Comparison of ENCODE assay signal across 17 cellular contexts in genomic region chr9:131854906-131855504, GRCh38.
DNase-seq lines count a peak whose midpoint lies in the region; FAIRE-seq and TF ChIP-seq lines count a peak whose summit lies in the region.
"Had no signal": no experiment of that assay in that cellular context is flagged by ENCODE, and none has a peak within 500 bp of the region (broad histone marks: within the 10 kb centered on the region; RNA-seq: fewer than 3 reads in every experiment).

No MANE protein-coding gene starts in this region.

- H2BK5ac ChIP-seq in H1 (ENCODE audit: low read depth, low read length): 0 out of 2 replicates have a peak overlapping the region, but pooled peaks have one; percentile 20

- no peaks in the 10 kb centered on the region for H3K27me3 ChIP-seq in H1 (replicated peaks in 1 of 4; ENCODE audit: control insufficient read depth in 3 of 4, extremely low read depth in 1 of 4, insufficient read depth in 3 of 4, low read length in 3 of 4)
- no peaks in the 10 kb centered on the region for H3K27me3 ChIP-seq in hepatocyte
- H3K27me3 ChIP-seq in mammary epithelial cell (ENCODE audit: insufficient read depth, low read length): no peaks in the 10 kb centered on the region
- H3K27me3 ChIP-seq: neutrophil, SJCRH30 had no signal

- H3K9ac ChIP-seq in H1 (replicated peaks in 1 of 4; ENCODE audit: extremely low read depth in 1 of 4, low read depth in 3 of 4, low read length in 3 of 4) (peak overlapping the region in 1 of 4 experiments; percentile 15; a peak in 3 of 7 replicates), mammary epithelial cell (ENCODE audit: insufficient read depth, low read length) (no peak overlapping the region)

- H3K4me2 ChIP-seq in H1 (ENCODE audit: insufficient read depth in 1 of 2, low read depth in 2 of 2, low read length in 2 of 2) (no peak overlapping the region), hepatocyte (no peak overlapping the region), mammary epithelial cell (ENCODE audit: insufficient read depth, low read depth, low read length) (no peak overlapping the region)

- H4K5ac ChIP-seq in H1 (ENCODE audit: insufficient read length, low read depth, low read length): no peak overlapping the region

- no peak for TF ChIP-seq EP300 in H1 (IDR thresholded peaks at IDR 0.05; ENCODE audit: borderline replicate concordance in 1 of 2, low read depth in 2 of 2, low read length in 2 of 2)

- H3K4me3 ChIP-seq in H1 (ENCODE audit: extremely low read depth in 1 of 4, insufficient read depth in 2 of 4, low read depth in 3 of 4, low read length in 4 of 4) (no peak overlapping the region), hepatocyte (no peak overlapping the region), mammary epithelial cell (replicated peaks in 1 of 3; ENCODE audit: insufficient read depth in 1 of 3, low read depth in 2 of 3, low read length in 3 of 3) (no peak overlapping the region)
- H3K4me3 ChIP-seq: SJCRH30, skin epidermis had no signal

- H4K91ac ChIP-seq in H1 (replicated peaks; ENCODE audit: insufficient read length, low read length): no peak overlapping the region

- H3K36me3 ChIP-seq in H1 (ENCODE audit: control insufficient read depth in 2 of 4, insufficient read depth in 4 of 4, low read length in 3 of 4): no peaks in the 10 kb centered on the region
- H3K36me3 ChIP-seq in hepatocyte (replicated peaks; ENCODE audit: insufficient read depth, low read depth): no peaks in the 10 kb centered on the region
- H3K36me3 ChIP-seq in mammary epithelial cell (ENCODE audit: insufficient read depth, low read length): no peaks in the 10 kb centered on the region
- H3K36me3 ChIP-seq: SJCRH30 had no signal

- TF ChIP-seq RAD21 in H1 (IDR thresholded peaks at IDR 0.05 in 1 of 2, conservative IDR thresholded peaks at IDR 0.05 in 1 of 2; ENCODE audit: low read depth in 2 of 2, low read length in 2 of 2): no peak

- no peaks in the 10 kb centered on the region for H4K20me1 ChIP-seq in H1 (replicated peaks in 1 of 2; ENCODE audit: control insufficient read depth in 1 of 2, insufficient read depth in 2 of 2, low read length in 2 of 2)
- no peaks in the 10 kb centered on the region for H4K20me1 ChIP-seq in hepatocyte (ENCODE audit: insufficient read depth, poor library complexity, severe bottlenecking)
- no peaks in the 10 kb centered on the region for H4K20me1 ChIP-seq in mammary epithelial cell (ENCODE audit: insufficient read depth, low read length)

- no peak for TF ChIP-seq POLR2A in H1 (IDR thresholded peaks at IDR 0.05; ENCODE audit: control extremely low read depth in 1 of 2, low read depth in 2 of 2, low read length in 2 of 2)

- no peak overlapping the region for H3K14ac ChIP-seq in H1 (ENCODE audit: insufficient read length)

- in situ Hi-C loops in mammary epithelial cell (cut with MboI; ENCODE audit: low sequenced_read_pairs in 2 of 2): no loop called here

- H3K27ac ChIP-seq in H1 (ENCODE audit: low read depth, low read length) (no peak overlapping the region), hepatocyte (no peak overlapping the region), mammary epithelial cell (ENCODE audit: insufficient read depth, low read depth, low read length) (no peak overlapping the region)
- H3K27ac ChIP-seq: neutrophil, SJCRH30, skin epidermis had no signal

- TF ChIP-seq CTCF in H1 (IDR thresholded peaks at IDR 0.05; ENCODE audit: control extremely low read depth in 1 of 3, insufficient read depth in 1 of 3, low read depth in 1 of 3, low read length in 3 of 3): no peak
- no peak for TF ChIP-seq CTCF in hepatocyte (IDR thresholded peaks at IDR 0.05; ENCODE audit: poor library complexity)
- TF ChIP-seq CTCF in mammary epithelial cell (conservative IDR thresholded peaks at IDR 0.05 in 1 of 2, IDR thresholded peaks at IDR 0.05 in 1 of 2; ENCODE audit: extremely low read depth in 1 of 2, insufficient read depth in 1 of 2, low read depth in 1 of 2, low read length in 2 of 2): no peak
- TF ChIP-seq CTCF in GM10266 (IDR thresholded peaks at IDR 0.05; ENCODE audit: control insufficient read depth, insufficient read depth, low read depth, missing control alignments): no peak

- H2BK120ac ChIP-seq in H1 (replicated peaks; ENCODE audit: low read depth, low read length): no peak overlapping the region

- BruUV-seq in mammary epithelial cell (replicated peaks; lab: Mats Ljungman, UMichigan): no TSS peak

- H4K8ac ChIP-seq in H1 (ENCODE audit: extremely low read depth, insufficient read depth, low read length): no peak overlapping the region

- DNase-seq in NCI-H748 (lab: John Stamatoyannopoulos, UW; ENCODE audit: unreplicated experiment) (peak; percentile 21), NCI-H748 treated with DMSO at 0.1 percent for 48 hours (lab: John Stamatoyannopoulos, UW) (no peak), NCI-H2171 treated with DMSO at 0.1 percent for 48 hours (lab: John Stamatoyannopoulos, UW) (peak; percentile 97), H1 (ENCODE audit: low read depth in 1 of 2, low spot score in 2 of 2) (no peak), retina (peak; percentile 66), hepatocyte (ENCODE audit: low spot score) (no peak), mammary epithelial cell (no peak), GM10266 (ENCODE audit: extremely low spot score) (no peak)
- DNase-seq: activated CD4-positive, alpha-beta memory T cell treated with anti-CD3 and anti-CD28 coated beads, Interleukin-2, amount 10 ng/mL, durations not matched to agents 7 days and 5 days; Caco-2; endodermal cell; hypothalamus; SJCRH30 had no signal

- H2BK12ac ChIP-seq in H1 (ENCODE audit: low read depth, low read length): no peak overlapping the region

- H3K23ac ChIP-seq in H1 (ENCODE audit: insufficient read length): no peak overlapping the region

- POLR2A ChIA-PET in H1 (lab: Charles Lee; ENCODE audit: partially characterized antibody): interaction anchor here (1.3 kb wide), 1 partner anchor 9 kb away, joined by 4 read pairs; no protein-coding TSS in a partner anchor

- intact Hi-C loops in mammary epithelial cell (cut with micrococcal nuclease): no loop called here

- dilution Hi-C loops in mammary epithelial cell (cut with HindIII; ENCODE audit: low sequenced_read_pairs): no loop called here

- H3K23me2 ChIP-seq in H1 (ENCODE audit: low read depth, low read length): no peaks in the 10 kb centered on the region

- no peaks in the 10 kb centered on the region for H3K79me1 ChIP-seq in H1 (ENCODE audit: low read depth, low read length)

- H3K9me3 ChIP-seq in H1 (ENCODE audit: insufficient read depth in 2 of 2, low read depth in 1 of 2, low read length in 1 of 2) (no peaks in the 10 kb centered on the region), hepatocyte (ENCODE audit: low read depth) (no peaks in the 10 kb centered on the region), mammary epithelial cell (replicated peaks; ENCODE audit: insufficient read depth, low read length) (no peaks in the 10 kb centered on the region)
- H3K9me3 ChIP-seq: Caco-2, neutrophil, SJCRH30 had no signal

- 92% methylated on average over 18 of the region's 18 CpGs; no CpG with 5 or more reads in 1 of the 2 experiments for WGBS in H1 (ENCODE audit: extremely low coverage in 1 of 2, insufficient coverage in 1 of 2, insufficient read length in 1 of 2, insufficient replicate concordance in 2 of 2, low coverage in 1 of 2, low lambda C conversion rate in 2 of 2, missing lambda C conversion rate in 1 of 2), 2 experiments
- WGBS in hepatocyte (ENCODE audit: low lambda C conversion rate, missing lambda C conversion rate): 82% methylated on average over 18 of the region's 18 CpGs
- 63% methylated on average over 13 of the region's 18 CpGs for WGBS in mammary epithelial cell (ENCODE audit: low coverage, missing lambda C conversion rate)

- no peak overlapping the region for H3K56ac ChIP-seq in H1 (replicated peaks; ENCODE audit: insufficient read length, low read depth, low read length)

- H3K4me1 ChIP-seq in H1 (replicated peaks in 1 of 4; ENCODE audit: control insufficient read depth in 3 of 4, insufficient read depth in 4 of 4, low read length in 3 of 4): peaks cover 0 to 10% (median 7%) of the 10 kb centered on the region in 4 experiments; a peak in 3 of 7 replicates
- no peaks in the 10 kb centered on the region for H3K4me1 ChIP-seq in hepatocyte (ENCODE audit: insufficient read depth)
- no peaks in the 10 kb centered on the region for H3K4me1 ChIP-seq in mammary epithelial cell (ENCODE audit: insufficient read depth, low read length)
- H3K4me1 ChIP-seq: Caco-2 had no signal

- H3K79me2 ChIP-seq in H1 (ENCODE audit: control insufficient read depth in 1 of 2, insufficient read depth in 2 of 2, low read length in 2 of 2) (no peaks in the 10 kb centered on the region), hepatocyte (no peaks in the 10 kb centered on the region), mammary epithelial cell (ENCODE audit: insufficient read depth, low read length) (no peaks in the 10 kb centered on the region)

- no peak overlapping the region for H2BK20ac ChIP-seq in H1 (ENCODE audit: low read length)

- H2AFZ ChIP-seq in H1 (ENCODE audit: low read length): no peak overlapping the region
- H2AFZ ChIP-seq in hepatocyte: no peak overlapping the region
- no peak overlapping the region for H2AFZ ChIP-seq in mammary epithelial cell (ENCODE audit: low read depth, low read length)

- no peak for FAIRE-seq in H1 (lab: Jason Lieb, UNC)
- FAIRE-seq: A204.1, TTC549 had no signal

- H3K4ac ChIP-seq in H1 (replicated peaks; ENCODE audit: insufficient read length, low read depth, low read length): no peak overlapping the region

- no peak overlapping the region for H2BK15ac ChIP-seq in H1 (ENCODE audit: low read length)

- CTCF ChIA-PET in H1 (lab: Charles Lee; ENCODE audit: partially characterized antibody): interaction anchor here (0.6 to 2.6 kb wide), 14 partner anchors 11 to 404 kb away, joined by 3 to 20 read pairs (median 4); no protein-coding TSS in a partner anchor
- CTCF ChIA-PET in mammary epithelial cell (lab: Charles Lee; ENCODE audit: low non-redundant PET): no interaction called here

- H3K9me2 ChIP-seq in hepatocyte (replicated peaks; ENCODE audit: insufficient read depth): no peaks in the 10 kb centered on the region

- no peak overlapping the region for H2AK5ac ChIP-seq in H1 (ENCODE audit: low read depth, low read length)

- H3K18ac ChIP-seq in H1 (ENCODE audit: extremely low read depth, low read length): no peak overlapping the region

TF ChIP-seq in H1, 55 proteins besides CTCF, POLR2A, EP300 and RAD21 (continues in another document):
- TF ChIP-seq EGR1 (IDR thresholded peaks at IDR 0.05; ENCODE audit: borderline replicate concordance, low read depth, low read length) (no peak), RNF2 (IDR thresholded peaks at IDR 0.05; ENCODE audit: borderline replicate concordance, low read depth, low read length, missing control alignments, poor library complexity, severe bottlenecking) (no peak), SIN3A (conservative IDR thresholded peaks at IDR 0.05 in 1 of 2, IDR thresholded peaks at IDR 0.05 in 1 of 2; ENCODE audit: low read depth in 1 of 2, low read length in 2 of 2) (no peak), MAFK (IDR thresholded peaks at IDR 0.05; ENCODE audit: low read depth, low read length) (no peak)

Comparison
In these comparisons a context has a peak if more than half of its experiments do, and no peak if none do; other contexts are left out.
1. DNase-seq: peak in NCI-H748 (single experiment), NCI-H2171 treated with DMSO at 0.1 percent for 48 hours (single experiment) and retina (single experiment); none in NCI-H748 treated with DMSO at 0.1 percent for 48 hours (single experiment), H1 (0 of 2), hepatocyte (single experiment), mammary epithelial cell (single experiment) and GM10266 (single experiment).